ENCODE assay signal across 23 cellular contexts in genomic region chr22:47207387-47207786, GRCh38.
"Had no signal": no experiment of that assay in that cellular context is flagged by ENCODE, and none has a peak within 500 bp of the region (broad histone marks: within the 10 kb centered on the region; RNA-seq: fewer than 3 reads in every experiment).

No MANE protein-coding gene starts in this region.

- H3K4me3 ChIP-seq: dorsolateral prefrontal cortex, mucosa of descending colon, ovary, right lobe of liver, SK-N-MC, thoracic aorta, upper lobe of left lung had no signal

- ATAC-seq: activated CD8-positive, alpha-beta T cell treated with anti-CD3 and anti-CD28 coated beads for 36 hours; activated T-helper 17 cell treated with anti-CD3 and anti-CD28 coated beads, Interleukin-2, amount 50 U/mL, for 72 hours; left ventricle myocardium superior; mucosa of descending colon; right lobe of liver had no signal

- H3K36me3 ChIP-seq: ovary, right lobe of liver, thoracic aorta, upper lobe of left lung had no signal

- H3K36me3 Mint-ChIP-seq: activated naive CD8-positive, alpha-beta T cell treated with anti-CD3 and anti-CD28 coated beads for 36 hours; memory B cell; naive B cell had no signal

- H3K27me3 Mint-ChIP-seq: activated CD8-positive, alpha-beta T cell treated with anti-CD3 and anti-CD28 coated beads for 36 hours; activated naive CD8-positive, alpha-beta T cell treated with anti-CD3 and anti-CD28 coated beads for 36 hours; stimulated activated naive CD8-positive, alpha-beta T cell treated with anti-CD3 and anti-CD28 coated beads, Interleukin-15, Interleukin-2, amounts not matched to agents 100 ng/mL and 50 ng/mL, for 24 hours had no signal

- H3K4me1 Mint-ChIP-seq: activated naive CD8-positive, alpha-beta T cell treated with anti-CD3 and anti-CD28 coated beads for 36 hours; endodermal cell; memory B cell; naive B cell had no signal

- DNase-seq: activated CD4-positive, alpha-beta T cell treated with anti-CD3 and anti-CD28 coated beads for 4 hours; activated CD8-positive, alpha-beta T cell treated with anti-CD3 and anti-CD28 coated beads for 36 hours; activated naive CD4-positive, alpha-beta T cell; activated naive CD8-positive, alpha-beta T cell treated with anti-CD3 and anti-CD28 coated beads for 36 hours; amniotic stem cell; foreskin fibroblast; glutamatergic neuron; left ventricle myocardium superior; naive B cell had no signal

- H3K27me3 ChIP-seq: ovary, right lobe of liver, upper lobe of left lung had no signal

- H3K27ac Mint-ChIP-seq: activated CD8-positive, alpha-beta T cell treated with anti-CD3 and anti-CD28 coated beads for 36 hours; activated naive CD8-positive, alpha-beta T cell treated with anti-CD3 and anti-CD28 coated beads for 36 hours; activated T-helper 17 cell treated with anti-CD3 and anti-CD28 coated beads, Interleukin-2, amount 50 U/mL, for 72 hours; endodermal cell; memory B cell; naive B cell; stimulated activated naive CD8-positive, alpha-beta T cell treated with anti-CD3 and anti-CD28 coated beads, Interleukin-15, Interleukin-2, amounts not matched to agents 100 ng/mL and 50 ng/mL, for 24 hours had no signal

- H3K9me3 ChIP-seq: mucosa of descending colon, ovary, right lobe of liver, thoracic aorta, upper lobe of left lung had no signal

- H3K4me1 ChIP-seq: upper lobe of left lung had no signal

- FAIRE-seq: keratinocyte, TTC549 had no signal

- H3K9me3 Mint-ChIP-seq: activated CD8-positive, alpha-beta T cell treated with anti-CD3 and anti-CD28 coated beads for 36 hours; activated naive CD8-positive, alpha-beta T cell treated with anti-CD3 and anti-CD28 coated beads for 36 hours; activated T-helper 17 cell treated with anti-CD3 and anti-CD28 coated beads, Interleukin-2, amount 50 U/mL, for 72 hours; memory B cell; naive B cell; stimulated activated naive CD8-positive, alpha-beta T cell treated with anti-CD3 and anti-CD28 coated beads, Interleukin-15, Interleukin-2, amounts not matched to agents 100 ng/mL and 50 ng/mL, for 24 hours had no signal

- H3K27ac ChIP-seq: dorsolateral prefrontal cortex, epithelial cell of prostate, ovary, right lobe of liver, SK-N-MC, thoracic aorta, upper lobe of left lung had no signal

- H3K4me3 Mint-ChIP-seq: activated CD8-positive, alpha-beta T cell treated with anti-CD3 and anti-CD28 coated beads for 36 hours; activated naive CD8-positive, alpha-beta T cell treated with anti-CD3 and anti-CD28 coated beads for 36 hours; activated T-helper 17 cell treated with anti-CD3 and anti-CD28 coated beads, Interleukin-2, amount 50 U/mL, for 72 hours; endodermal cell; memory B cell; naive B cell; stimulated activated naive CD8-positive, alpha-beta T cell treated with anti-CD3 and anti-CD28 coated beads, Interleukin-15, Interleukin-2, amounts not matched to agents 100 ng/mL and 50 ng/mL, for 24 hours had no signal
